23 cellular contexts compared by ENCODE assay signal in the genomic region with DNA sequence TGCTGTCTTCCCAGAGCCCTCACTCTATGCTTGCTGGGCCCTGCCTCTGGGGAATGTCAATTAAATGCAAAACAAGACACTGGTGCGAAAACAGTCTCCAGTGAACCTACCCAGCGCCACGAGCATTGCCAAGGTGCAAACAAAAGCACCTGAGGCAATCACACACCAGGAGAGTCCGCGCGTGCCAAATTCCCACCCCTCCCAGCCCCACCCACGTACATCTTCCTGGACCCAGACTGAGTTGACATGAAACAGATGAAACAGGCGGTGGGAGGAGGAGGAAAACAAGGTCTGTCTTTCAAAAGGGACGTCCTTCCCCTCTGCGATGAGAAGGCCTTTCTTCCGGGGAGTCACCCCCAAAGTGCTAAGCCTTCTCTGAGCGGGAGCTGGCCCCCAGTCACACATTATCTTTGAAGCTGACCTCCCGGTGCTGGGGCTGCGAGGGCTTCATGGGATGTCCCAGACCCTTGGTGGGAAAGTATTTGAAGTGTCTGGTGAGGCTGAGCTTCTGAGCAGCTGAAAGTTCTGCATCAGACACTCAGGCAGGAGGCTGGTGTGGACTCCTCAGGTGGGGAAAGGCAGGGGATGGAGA.
"Had no signal": no experiment of that assay in that cellular context is flagged by ENCODE, and none has a peak within 500 bp of the region (broad histone marks: within the 10 kb centered on the region; RNA-seq: fewer than 3 reads in every experiment).

No MANE protein-coding gene starts in this region.

- DNase-seq: cortex of kidney; dorsolateral prefrontal cortex; effector CD8-positive, alpha-beta T cell; glutamatergic neuron; immature natural killer cell; kidney; left cardiac atrium; natural killer cell; ovary; sigmoid colon; stimulated activated CD4-positive, alpha-beta T cell treated with anti-CD3 and anti-CD28 coated beads, Interleukin-2, amount 100 ng/mL, for 24 hours; stimulated activated CD4-positive, alpha-beta T cell treated with anti-CD3 and anti-CD28 coated beads, Interleukin-4, amount 100 ng/mL, for 4 hours; stimulated activated naive B cell treated with anti-CD40 and anti-IgM and Interleukin-4, amounts not matched to agents 10 μg/mL and 1 μg/mL and 100 μg/mL, for 72 hours; stomach; substantia nigra; trophoblast cell had no signal

- H3K36me3 ChIP-seq: esophagus muscularis mucosa, gastroesophageal sphincter, ovary, right atrium auricular region, sigmoid colon, stomach, thoracic aorta had no signal

- H3K27ac ChIP-seq: dorsolateral prefrontal cortex, epithelial cell of prostate, esophagus muscularis mucosa, gastroesophageal sphincter, ovary, right atrium auricular region, sigmoid colon, skin epidermis, stomach, thoracic aorta had no signal

- H3K4me1 ChIP-seq: esophagus muscularis mucosa, gastroesophageal sphincter, right atrium auricular region, sigmoid colon, stomach had no signal

- H3K4me3 ChIP-seq: dorsolateral prefrontal cortex, esophagus muscularis mucosa, gastroesophageal sphincter, ovary, right atrium auricular region, sigmoid colon, skin epidermis, stomach, thoracic aorta had no signal

- FAIRE-seq: endometrium, kidney had no signal

- H3K9me3 ChIP-seq: ovary, right atrium auricular region, sigmoid colon, stomach, thoracic aorta had no signal

- H3K27me3 ChIP-seq: dorsolateral prefrontal cortex, esophagus muscularis mucosa, gastroesophageal sphincter, ovary, right atrium auricular region, sigmoid colon, stomach had no signal

- ATAC-seq: gastroesophageal sphincter; left cardiac atrium; stimulated activated naive B cell treated with anti-CD40 and anti-IgM and Interleukin-4, amounts not matched to agents 10 μg/mL and 1 μg/mL and 100 μg/mL, for 72 hours had no signal
